ENCODE assay signal across 6 cellular contexts in the genomic region with DNA sequence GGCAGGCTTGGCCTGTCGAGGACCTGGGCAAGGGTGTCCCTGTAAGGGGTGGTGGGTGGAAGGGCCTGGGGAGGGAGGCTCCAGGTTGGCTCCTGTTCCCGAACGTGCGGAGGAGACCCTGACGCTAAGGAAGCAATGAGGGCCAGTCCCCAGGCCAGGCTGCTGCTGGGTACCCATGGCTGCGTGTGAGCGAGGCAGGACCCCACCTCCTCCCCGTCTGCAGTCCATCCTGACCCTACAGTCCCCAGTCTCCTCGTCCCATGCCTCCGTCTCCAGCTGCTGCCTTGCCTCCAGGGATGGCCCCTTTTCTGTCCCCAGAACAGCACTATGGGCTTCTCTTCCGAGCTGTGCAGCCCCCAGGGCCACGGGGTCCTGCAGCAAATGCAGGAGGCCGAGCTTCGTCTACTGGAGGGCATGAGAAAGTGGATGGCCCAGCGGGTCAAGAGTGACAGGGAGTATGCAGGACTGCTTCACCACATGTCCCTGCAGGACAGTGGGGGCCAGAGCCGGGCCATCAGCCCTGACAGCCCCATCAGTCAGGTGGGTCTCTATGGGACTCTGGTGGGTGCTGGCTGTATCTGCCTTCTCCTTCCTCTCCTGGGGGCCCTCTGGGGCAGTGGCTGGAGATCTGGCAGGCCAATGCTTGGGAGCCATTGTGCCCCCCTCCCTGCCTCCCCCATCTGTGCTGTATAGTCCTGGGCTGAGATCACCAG. TPM values are rescaled to one million over a fixed set of nuclear protein-coding genes. Genes with fewer than 3 reads are reported as not detected.
DNase-seq lines count a peak whose midpoint lies in the region; ATAC-seq, FAIRE-seq and TF ChIP-seq lines count a peak whose summit lies in the region.

No MANE protein-coding gene starts in this region.

- TF ChIP-seq CTCF in H9 (conservative IDR thresholded peaks at IDR 0.05) = no peak
- no peak for TF ChIP-seq CTCF in colonic mucosa (IDR thresholded peaks at IDR 0.05)
- TF ChIP-seq CTCF in pancreas (IDR thresholded peaks at IDR 0.05) = no peak
- TF ChIP-seq CTCF in MCF 10A (IDR thresholded peaks at IDR 0.05; ENCODE audit: unreplicated experiment) = no peak

- no peak overlapping the region for H3K56ac ChIP-seq in H9 (ENCODE audit: insufficient read length, low read depth, low read length)

- H4K91ac ChIP-seq in H9 (ENCODE audit: insufficient read length, low read depth, low read length) = no peak overlapping the region

- no peak overlapping the region for H2AK5ac ChIP-seq in H9 (ENCODE audit: insufficient read length, low read length)

- peaks cover 7% of the 10 kb centered on the region for H3K23me2 ChIP-seq in H9 (ENCODE audit: insufficient read length, low read depth, low read length, poor library complexity, severe bottlenecking)

- no peak overlapping the region for H3K23ac ChIP-seq in H9 (ENCODE audit: insufficient read length, low read depth, low read length)

- DNase-seq in H9 = no peak
- no peak for DNase-seq in colonic mucosa
- peak in 2 of 6 donors; percentile 59 to 78 for DNase-seq in pancreas
- DNase-seq in A172 (ENCODE audit: low spot score) = no peak
- DNase-seq in NCI-H1105 (lab: John Stamatoyannopoulos, UW) = no peak
- DNase-seq in MCF 10A (ENCODE audit: unreplicated experiment) = no peak

- H3K27ac ChIP-seq in H9 (ENCODE audit: insufficient read length, low read depth, low read length) (no peak overlapping the region), colonic mucosa (peak overlapping the region; percentile 89), pancreas (peak overlapping the region; percentile 51 to 88 (median 82))

- H3K4me3 Mint-ChIP-seq in H9 = peak overlapping the region; percentile 40 to 51; a peak in 3 of 5 replicates
- H3K4me3 Mint-ChIP-seq in MCF 10A (ENCODE audit: unreplicated experiment) = no peak overlapping the region

- H3K36me3 Mint-ChIP-seq in H9 (ENCODE audit: insufficient read depth in 1 of 3, low read depth in 3 of 3) (peaks cover 0 to 10% (median 0%) of the 10 kb centered on the region in 3 experiments; a peak in 2 of 7 replicates), MCF 10A (ENCODE audit: insufficient read depth, unreplicated experiment) (no peaks in the 10 kb centered on the region)

- H2BK5ac ChIP-seq in H9 (ENCODE audit: insufficient read length, low read length) = no peak overlapping the region

- H3K9me3 Mint-ChIP-seq in H9 (no peaks in the 10 kb centered on the region), MCF 10A (ENCODE audit: unreplicated experiment) (no peaks in the 10 kb centered on the region)

- BruUV-seq in MCF 10A (replicated peaks; lab: Mats Ljungman, UMichigan) = no TSS peak

- peak; percentile 1 to 8 (median 2) for ATAC-seq in pancreas

- no peak overlapping the region for H3K4ac ChIP-seq in H9 (ENCODE audit: low read depth, low read length)

- H3K4me1 Mint-ChIP-seq in H9 (peaks cover 14 to 26% of the 10 kb centered on the region in 2 experiments), MCF 10A (ENCODE audit: insufficient read depth, unreplicated experiment) (no peaks in the 10 kb centered on the region)

- H3K27ac Mint-ChIP-seq in H9 = peak overlapping the region in 1 of 3 experiments; percentile 49; a peak in 1 of 7 replicates
- no peak overlapping the region for H3K27ac Mint-ChIP-seq in MCF 10A (ENCODE audit: low read depth, unreplicated experiment)

- intact Hi-C loops in colonic mucosa (cut with DNase I) (loop anchor here (5.0 kb wide), 1 partner anchor 193 kb away; no protein-coding TSS in a partner anchor), pancreas (cut with DNase I) (loop anchor here in 1 of 3 donors (5.0 kb wide), 1 partner anchor 238 kb away; no protein-coding TSS in a partner anchor), MCF 10A (cut with micrococcal nuclease) (no loop called here)

- H3K36me3 ChIP-seq in colonic mucosa (no peaks in the 10 kb centered on the region), pancreas (peaks cover 2 to 23% (median 20%) of the 10 kb centered on the region in 3 donors)

- H4K8ac ChIP-seq in H9 (replicated peaks; ENCODE audit: insufficient read length, low read depth, low read length) = no peak overlapping the region

- H3K9me3 ChIP-seq in H9 (ENCODE audit: control insufficient read depth, low read depth, low read length) = no peaks in the 10 kb centered on the region
- H3K9me3 ChIP-seq in colonic mucosa = no peaks in the 10 kb centered on the region
- H3K9me3 ChIP-seq in pancreas = no peaks in the 10 kb centered on the region

- peak overlapping the region; percentile 57 for H3K18ac ChIP-seq in H9 (ENCODE audit: insufficient read length, low read depth, low read length)

- H3T11ph ChIP-seq in H9 (ENCODE audit: low read length) = no peak overlapping the region

- POLR2A ChIA-PET in MCF 10A (lab: Yijun Ruan, JAX) = interaction anchor here (0.5 to 1.5 kb wide), 3 partner anchors 10 to 254 kb away, joined by 3 to 6 read pairs (median 4); no protein-coding TSS in a partner anchor

- H4K5ac ChIP-seq in H9 (ENCODE audit: insufficient read length, low read depth, low read length) = no peak overlapping the region

- H2BK15ac ChIP-seq in H9 (ENCODE audit: low read depth, low read length) = no peak overlapping the region

- no peaks in the 10 kb centered on the region for H3K79me2 ChIP-seq in H9 (ENCODE audit: insufficient read depth, low read length)

- FAIRE-seq in pancreas (lab: Jason Lieb, UNC) = no peak

- H3K9ac ChIP-seq in H9 (ENCODE audit: extremely low read depth, insufficient read length, low read length) (no peak overlapping the region), colonic mucosa (ENCODE audit: low read depth in 2 of 2, low read length in 2 of 2) (peak overlapping the region; percentile 80 to 85)

- H3K4me1 ChIP-seq in H9 (ENCODE audit: insufficient read depth, low read length) (no peaks in the 10 kb centered on the region), colonic mucosa (peaks cover 5% of the 10 kb centered on the region), pancreas (peaks cover 0 to 23% (median 0%) of the 10 kb centered on the region in 3 donors)

- H4K20me1 ChIP-seq in H9 (ENCODE audit: control insufficient read depth, insufficient read depth, insufficient read length) = no peaks in the 10 kb centered on the region

- H2BK120ac ChIP-seq in H9 (ENCODE audit: low read depth, low read length, poor library complexity, severe bottlenecking) = no peak overlapping the region

- H2BK20ac ChIP-seq in H9 (ENCODE audit: low read depth, low read length, poor library complexity, severe bottlenecking) = no peak overlapping the region

- H3K79me1 ChIP-seq in H9 (ENCODE audit: insufficient read depth, low read depth, low read length, poor library complexity, severe bottlenecking) = no peaks in the 10 kb centered on the region

- CTCF ChIA-PET in MCF 10A (lab: Yijun Ruan, JAX) = interaction anchor here (0.6 to 3.3 kb wide), 47 partner anchors 9 to 946 kb away, joined by 3 to 83 read pairs (median 5); a partner anchor contains a TSS

- H2BK12ac ChIP-seq in H9 (ENCODE audit: insufficient read length, low read depth, low read length) = no peak overlapping the region

- H3K27me3 ChIP-seq in H9 (ENCODE audit: insufficient read depth, low read length) (no peaks in the 10 kb centered on the region), colonic mucosa (no peaks in the 10 kb centered on the region), pancreas (no peaks in the 10 kb centered on the region)

- H2AFZ ChIP-seq in H9 (ENCODE audit: low read length) = no peak overlapping the region

- peak overlapping the region; percentile 74 for H3K14ac ChIP-seq in H9 (ENCODE audit: insufficient read depth, low read length)

- H3K27me3 Mint-ChIP-seq in H9 (ENCODE audit: low read depth) (no peaks in the 10 kb centered on the region), MCF 10A (ENCODE audit: insufficient read depth, unreplicated experiment) (no peaks in the 10 kb centered on the region)

- WGBS in H9 (ENCODE audit: extremely low coverage, insufficient read length, low lambda C conversion rate) = no CpG with 5 or more reads among the region's 16 CpGs
- WGBS in pancreas, 2 donors = 71 to 76% methylated on average over 15 to 16 of the region's 16 CpGs

- peak overlapping the region; percentile 8 for H3K4me2 ChIP-seq in H9 (ENCODE audit: insufficient read depth, insufficient read length, low read length)

- H3K4me3 ChIP-seq in colonic mucosa (peak overlapping the region; percentile 47), pancreas (peak overlapping the region; percentile 23 to 43 (median 32))

RNA-seq across cellular contexts. Expression of a gene that starts 0.6 kb away (rescaled TPM):
- 6.5 and 6.7 TPM in 2 replicates for total RNA-seq in H9 (2021)
- 1 to 10 TPM; 6.5 to 8.8 TPM for total RNA-seq in colonic mucosa
- 10 to 100 TPM in 1 of 6 donors, 1 to 10 TPM in 5; 3.9 to 23.0 (median 8.6) TPM for total RNA-seq in pancreas
- 10 to 100 TPM; 24.4 to 26.5 TPM for polyA plus RNA-seq in pancreas
- 0.12 and 0.14 TPM in 2 replicates for total RNA-seq in A172 (2014; rRNA removed; shearing (Covaris generic))
- total RNA-seq in MCF 10A (2022) = 0.32 and 0.91 TPM in 2 replicates

RNA-seq across cellular contexts. Expression of a gene that starts 16.5 kb away (rescaled TPM):
- total RNA-seq in H9 (2021) (35.1 and 35.7 TPM in 2 replicates), colonic mucosa (10 to 100 TPM; 72.3 to 82.5 TPM), pancreas (100 to 1,000 TPM in 3 of 6 donors, 10 to 100 TPM in 3; 50.3 to 106 (median 98.8) TPM), MCF 10A (2022) (48.8 and 49.4 TPM in 2 replicates)
- 10 to 100 TPM; 52.5 to 67.7 TPM for polyA plus RNA-seq in pancreas
- 56.1 and 60.0 TPM in 2 replicates for total RNA-seq in A172 (2014; rRNA removed; shearing (Covaris generic))

RNA-seq across cellular contexts. Expression of a gene that starts 18.2 kb away (rescaled TPM):
- total RNA-seq in H9 (2021) (25.3 and 27.4 TPM in 2 replicates), colonic mucosa (10 to 100 TPM; 34.2 to 66.4 TPM), pancreas (10 to 100 TPM; 56.6 to 88.2 (median 67.7) TPM), MCF 10A (2022) (42.1 and 42.4 TPM in 2 replicates)
- 100 to 1,000 TPM in 1 of 2 donors, 10 to 100 TPM in 1; 57.2 to 118 TPM for polyA plus RNA-seq in pancreas
- total RNA-seq in A172 (2014; rRNA removed; shearing (Covaris generic)) = 7.3 and 8.0 TPM in 2 replicates

RNA-seq across cellular contexts. Expression of a gene that starts 47.5 kb away (rescaled TPM):
- 13.2 and 13.3 TPM in 2 replicates for total RNA-seq in H9 (2021)
- 10 to 100 TPM; 13.5 to 29.6 TPM for total RNA-seq in colonic mucosa
- total RNA-seq in pancreas = 10 to 100 TPM; 10.3 to 17.6 (median 13.3) TPM
- polyA plus RNA-seq in pancreas = 10 to 100 TPM; 16.6 to 20.9 TPM
- 11.3 and 15.4 TPM in 2 replicates for total RNA-seq in A172 (2014; rRNA removed; shearing (Covaris generic))
- 23.6 and 25.5 TPM in 2 replicates for total RNA-seq in MCF 10A (2022)

RNA-seq across cellular contexts. Expression of a gene that starts 50.2 kb away (rescaled TPM):
- total RNA-seq in H9 (2021) (84.3 and 84.6 TPM in 2 replicates), colonic mucosa (10 to 100 TPM; 60.7 to 74.5 TPM), pancreas (10 to 100 TPM; 29.2 to 50.7 (median 32.2) TPM), MCF 10A (2022) (61.7 and 63.1 TPM in 2 replicates)
- polyA plus RNA-seq in pancreas = 10 to 100 TPM; 50.0 to 51.3 TPM
- 64.5 and 64.7 TPM in 2 replicates for total RNA-seq in A172 (2014; rRNA removed; shearing (Covaris generic))
